ENCODE assay signal across 12 cellular contexts in genomic region chr1:228340686-228341449, GRCh38.
A peak's percentile ranks its signal among the peaks of the same experiment; 100 is the strongest.
DNase-seq lines count a peak whose midpoint lies in the region; ATAC-seq and TF ChIP-seq lines count a peak whose summit lies in the region.
"Had no signal": no experiment of that assay in that cellular context is flagged by ENCODE, and none has a peak within 500 bp of the region (broad histone marks: within the 10 kb centered on the region; RNA-seq: fewer than 3 reads in every experiment).

No MANE protein-coding gene starts in this region.

- no peak for ATAC-seq in GM18511 (IDR thresholded peaks at IDR 0.05; ENCODE audit: unreplicated experiment)

- no peaks in the 10 kb centered on the region for H3K9me3 ChIP-seq in Loucy (ENCODE audit: insufficient read depth, low read depth, low read length)
- no peaks in the 10 kb centered on the region for H3K9me3 ChIP-seq in endodermal cell (ENCODE audit: control insufficient read depth, low read length)
- peaks cover 0 to 5% (median 0%) of the 10 kb centered on the region in 4 donors for H3K9me3 ChIP-seq in stomach
- H3K9me3 ChIP-seq: thoracic aorta had no signal

- H3K27me3 Mint-ChIP-seq in endodermal cell (ENCODE audit: insufficient read depth) (no peaks in the 10 kb centered on the region), osteocyte (ENCODE audit: unreplicated experiment) (no peaks in the 10 kb centered on the region)

- no peaks in the 10 kb centered on the region for H4K20me1 ChIP-seq in Loucy (ENCODE audit: insufficient read depth, low read length, poor library complexity, severe bottlenecking)

- H2AFZ ChIP-seq in Loucy (ENCODE audit: low read length), result no peak overlapping the region

- H3K4me1 ChIP-seq in Loucy (ENCODE audit: insufficient read depth, low read length, poor library complexity, severe bottlenecking) (no peaks in the 10 kb centered on the region), endodermal cell (ENCODE audit: control insufficient read depth, insufficient read depth, low read length) (no peaks in the 10 kb centered on the region), stomach (no peaks in the 10 kb centered on the region)

- CTCF ChIA-PET in GM10248 (lab: Yijun Ruan, JAX), result no interaction called here

- no peak overlapping the region for H3K4me2 ChIP-seq in Loucy (ENCODE audit: low read depth, low read length, poor library complexity, severe bottlenecking)

- no peaks in the 10 kb centered on the region for H3K4me1 Mint-ChIP-seq in endodermal cell
- H3K4me1 Mint-ChIP-seq in osteocyte (ENCODE audit: unreplicated experiment), result peaks cover 8% of the 10 kb centered on the region

- H3K27me3 ChIP-seq in Loucy (ENCODE audit: insufficient read depth, low read length, poor library complexity, severe bottlenecking) (no peaks in the 10 kb centered on the region), endodermal cell (ENCODE audit: control insufficient read depth, insufficient read depth, low read length, poor library complexity, severe bottlenecking) (no peaks in the 10 kb centered on the region), stomach (no peaks in the 10 kb centered on the region)

- WGBS in endodermal cell (ENCODE audit: insufficient coverage in 1 of 2, insufficient read length in 1 of 2), 2 experiments, result 92 to 95% methylated on average over 18 to 39 of the region's 39 CpGs
- 85 to 89% (median 87%) methylated on average over 21 to 39 of the region's 39 CpGs for WGBS in stomach, 5 donors

- no peak for DNase-seq in GM10248 (ENCODE audit: extremely low spot score)
- peak; percentile 78 for DNase-seq in endodermal cell
- DNase-seq in osteocyte (ENCODE audit: extremely low spot score, unreplicated experiment), result peak; percentile 84
- DNase-seq in stomach, result no peak
- no peak for DNase-seq in NCI-H345 (lab: John Stamatoyannopoulos, UW)
- DNase-seq: amygdala, hypothalamus, NCI-H1694 treated with DMSO at 0.1 percent for 48 hours, small intestine had no signal

- H3K4me3 ChIP-seq in Loucy (ENCODE audit: low read length, poor library complexity, severe bottlenecking) (no peak overlapping the region), endodermal cell (ENCODE audit: low read length) (no peak overlapping the region), stomach (no peak overlapping the region)
- H3K4me3 ChIP-seq: thoracic aorta had no signal

- POLR2A ChIA-PET in GM10248 (lab: Yijun Ruan, JAX), result no interaction called here

- intact Hi-C loops in stomach (cut with DNase I; ENCODE audit: low total_unique reads), result no loop called here

- H3K27ac ChIP-seq in endodermal cell (ENCODE audit: low read depth, low read length) (no peak overlapping the region), stomach (no peak overlapping the region)
- H3K27ac ChIP-seq: thoracic aorta had no signal

- H3K9ac ChIP-seq in Loucy (ENCODE audit: low read depth, low read length, poor library complexity, severe bottlenecking) (no peak overlapping the region), endodermal cell (ENCODE audit: extremely low read depth, low read length, poor library complexity, severe bottlenecking) (no peak overlapping the region)

- H3K36me3 ChIP-seq in Loucy (ENCODE audit: insufficient read depth, low read length) (no peaks in the 10 kb centered on the region; the same call in 1 of the 2 replicates), endodermal cell (ENCODE audit: control insufficient read depth, insufficient read depth, low read length) (peaks cover 21% of the 10 kb centered on the region), stomach (peaks cover 0 to 43% (median 16%) of the 10 kb centered on the region in 4 donors)
- H3K36me3 ChIP-seq: thoracic aorta had no signal

- TF ChIP-seq CTCF in GM10248 (IDR thresholded peaks at IDR 0.05; ENCODE audit: control extremely low read depth, extremely low read depth, low read depth, missing control alignments) (peak; percentile 17), Loucy (conservative IDR thresholded peaks at IDR 0.05; ENCODE audit: low read length) (peak; percentile 52), endodermal cell (conservative IDR thresholded peaks at IDR 0.05) (peak; percentile 60), osteocyte (IDR thresholded peaks at IDR 0.05) (peak; percentile 39), stomach (IDR thresholded peaks at IDR 0.05) (no peak)

- H3K79me2 ChIP-seq in Loucy (ENCODE audit: insufficient read depth, low read length), result no peaks in the 10 kb centered on the region

- H3K9me3 Mint-ChIP-seq in endodermal cell (peaks cover 14% of the 10 kb centered on the region), osteocyte (ENCODE audit: unreplicated experiment) (no peaks in the 10 kb centered on the region)

- H3K27ac Mint-ChIP-seq in endodermal cell (no peak overlapping the region), osteocyte (ENCODE audit: unreplicated experiment) (no peak overlapping the region)

- H3K4me3 Mint-ChIP-seq in endodermal cell (no peak overlapping the region), osteocyte (ENCODE audit: unreplicated experiment) (no peak overlapping the region)

- peaks cover 53% of the 10 kb centered on the region for H3K36me3 Mint-ChIP-seq in endodermal cell (ENCODE audit: low read depth)
- no peaks in the 10 kb centered on the region for H3K36me3 Mint-ChIP-seq in osteocyte (ENCODE audit: unreplicated experiment)

- no peak for TF ChIP-seq POLR2A in stomach (IDR thresholded peaks at IDR 0.05)

- TF ChIP-seq EP300 in stomach (IDR thresholded peaks at IDR 0.05), result no peak

- no peaks in the 10 kb centered on the region for H3K9me2 ChIP-seq in Loucy (replicated peaks; ENCODE audit: low read depth, low read length)

- H3F3A ChIP-seq in Loucy (ENCODE audit: low read depth), result no peaks in the 10 kb centered on the region

Comparison
In these comparisons a context has a peak if more than half of its experiments do, and no peak if none do; other contexts are left out.
1. DNase-seq: peak in endodermal cell (single experiment) and osteocyte (single experiment); none in GM10248 (single experiment), stomach (single experiment) and NCI-H345 (single experiment).
2. CTCF ChIP-seq: peak in GM10248 (single experiment), Loucy (single experiment), endodermal cell (single experiment) and osteocyte (single experiment); none in stomach (0 of 7).